In genomic region chr7:30453859-30454258, GRCh38 we compare ENCODE assay signal across 27 cellular contexts. TPM values are rescaled to one million over a fixed set of nuclear protein-coding genes. Genes with fewer than 3 reads are reported as not detected.
DNase-seq lines count a peak whose midpoint lies in the region; ATAC-seq and TF ChIP-seq lines count a peak whose summit lies in the region.
"Had no signal": no experiment of that assay in that cellular context is flagged by ENCODE, and none has a peak within 500 bp of the region (broad histone marks: within the 10 kb centered on the region; RNA-seq: fewer than 3 reads in every experiment).

No MANE protein-coding gene starts in this region.

- no peak overlapping the region for H3K4me2 ChIP-seq in neuronal stem cell (ENCODE audit: insufficient read depth, low read length, poor library complexity, severe bottlenecking)

- no peak overlapping the region for H4K91ac ChIP-seq in neuronal stem cell (ENCODE audit: low read depth, low read length, poor library complexity)

- H2BK5ac ChIP-seq in neuronal stem cell (ENCODE audit: low read length): no peak overlapping the region

- peaks cover 14% of the 10 kb centered on the region for H3K4me1 Mint-ChIP-seq in chondrocyte (ENCODE audit: low read depth)
- H3K4me1 Mint-ChIP-seq: activated naive CD8-positive, alpha-beta T cell treated with anti-CD3 and anti-CD28 coated beads, Interleukin-2, amount 50 U/mL, for 24 hours; naive thymus-derived CD8-positive, alpha-beta T cell had no signal

- no peaks in the 10 kb centered on the region for H3K9me3 ChIP-seq in skeletal muscle tissue (ENCODE audit: control insufficient read depth in 3 of 3, low read length in 3 of 3)
- no peaks in the 10 kb centered on the region for H3K9me3 ChIP-seq in neuronal stem cell (replicated peaks in 1 of 2; ENCODE audit: control insufficient read depth in 2 of 2, insufficient read depth in 1 of 2, low read depth in 1 of 2, low read length in 2 of 2)
- H3K9me3 ChIP-seq: Caco-2, SJCRH30 had no signal

- intact Hi-C loops in left cardiac atrium (cut with DNase I): no loop called here

- TF ChIP-seq CTCF in choroid plexus epithelial cell (conservative IDR thresholded peaks at IDR 0.05; ENCODE audit: low read depth, low read length) (peak; percentile 9), chondrocyte (IDR thresholded peaks at IDR 0.05) (no peak)

- ATAC-seq in left cardiac atrium: peak; percentile 9 to 25
- ATAC-seq in HG03520 (IDR thresholded peaks at IDR 0.05; ENCODE audit: unreplicated experiment): no peak
- ATAC-seq: activated naive CD8-positive, alpha-beta T cell treated with anti-CD3 and anti-CD28 coated beads, Interleukin-2, amount 50 U/mL, for 24 hours; naive thymus-derived CD8-positive, alpha-beta T cell had no signal

- peak; percentile 65 for DNase-seq in DMS 273 (lab: John Stamatoyannopoulos, UW; ENCODE audit: unreplicated experiment)
- no peak for DNase-seq in DMS 273 treated with DMSO at 0.1 percent for 48 hours (lab: John Stamatoyannopoulos, UW)
- DNase-seq in choroid plexus epithelial cell (ENCODE audit: low read depth): peak; percentile 49
- DNase-seq in left cardiac atrium: no peak
- no peak for DNase-seq in chondrocyte (ENCODE audit: low spot score)
- no peak for DNase-seq in neuronal stem cell (ENCODE audit: low spot score)
- DNase-seq: activated CD4-positive, alpha-beta T cell treated with anti-CD3 and anti-CD28 coated beads for 48 hours; activated naive CD8-positive, alpha-beta T cell treated with anti-CD3 and anti-CD28 coated beads, Interleukin-2, amount 50 U/mL, for 24 hours; Caco-2; EL; IMR-90; kidney glomerular epithelial cell; mesendoderm; naive thymus-derived CD8-positive, alpha-beta T cell; NCI-H1436 treated with DMSO at 0.1 percent for 48 hours; NCI-H82; SJCRH30; stimulated activated naive CD4-positive, alpha-beta T cell treated with Interleukin-2 at 50 U/mL for 16 hours; trophoblast cell had no signal

- no peaks in the 10 kb centered on the region for H3K27me3 ChIP-seq in skeletal muscle tissue (ENCODE audit: control insufficient read depth in 3 of 3, insufficient read depth in 3 of 3, low read length in 3 of 3)
- no peaks in the 10 kb centered on the region for H3K27me3 ChIP-seq in neuronal stem cell (ENCODE audit: control insufficient read depth in 3 of 3, insufficient read depth in 3 of 3, low read depth in 1 of 3, low read length in 3 of 3)
- H3K27me3 ChIP-seq: SJCRH30 had no signal

- WGBS in neuronal stem cell (ENCODE audit: extremely low coverage in 2 of 2, insufficient read length in 2 of 2, insufficient replicate concordance in 1 of 2), 2 donors: no CpG with 5 or more reads among the region's 3 CpGs

- H3K4me3 ChIP-seq in choroid plexus epithelial cell (ENCODE audit: low read depth, low read length) (no peak overlapping the region), skeletal muscle tissue (ENCODE audit: low read length in 3 of 3) (no peak overlapping the region), neuronal stem cell (ENCODE audit: low read length in 2 of 2) (no peak overlapping the region)
- H3K4me3 ChIP-seq: SJCRH30, skin epidermis had no signal

- H3K9me3 Mint-ChIP-seq in chondrocyte (ENCODE audit: low read depth): no peaks in the 10 kb centered on the region
- H3K9me3 Mint-ChIP-seq: activated naive CD8-positive, alpha-beta T cell treated with anti-CD3 and anti-CD28 coated beads, Interleukin-2, amount 50 U/mL, for 24 hours; activated T-helper 2 cell treated with anti-CD3 and anti-CD28 coated beads, Interferon-gamma antibody, Interleukin-2, Interleukin-4, amounts not matched to agents 10 μg/mL and 5 μg/mL and 100 μg/mL, durations not matched to agents 14 hours and 24 hours and 36 hours; naive thymus-derived CD8-positive, alpha-beta T cell; T-helper 1 cell treated with Interleukin-12 subunit alpha and Interleukin-12 subunit beta and Interleukin-4 antibody, amounts not matched to agents 30 μg/mL and 1 μg/mL, for 36 hours had no signal

- peaks cover 42 to 67% (median 46%) of the 10 kb centered on the region in 3 donors for H3K36me3 ChIP-seq in skeletal muscle tissue (ENCODE audit: control insufficient read depth in 3 of 3, insufficient read depth in 3 of 3, low read length in 3 of 3)
- peaks cover 5 to 41% of the 10 kb centered on the region in 2 donors for H3K36me3 ChIP-seq in neuronal stem cell (replicated peaks in 1 of 2; ENCODE audit: control insufficient read depth in 2 of 2, insufficient read depth in 2 of 2, low read length in 2 of 2)

- H3K27ac ChIP-seq in skeletal muscle tissue (ENCODE audit: low read depth, low read length) (peak overlapping the region; percentile 10), neuronal stem cell (replicated peaks; ENCODE audit: low read length) (no peak overlapping the region)
- H3K27ac ChIP-seq: 22Rv1, parathyroid adenoma, SJCRH30, skin epidermis had no signal

- H4K8ac ChIP-seq in neuronal stem cell (ENCODE audit: low read depth, low read length): no peak overlapping the region

- H2AK5ac ChIP-seq in neuronal stem cell (ENCODE audit: low read depth, low read length): no peak overlapping the region

- no peak overlapping the region for H3K4me3 Mint-ChIP-seq in chondrocyte (ENCODE audit: unreplicated experiment)
- H3K4me3 Mint-ChIP-seq: activated naive CD8-positive, alpha-beta T cell treated with anti-CD3 and anti-CD28 coated beads, Interleukin-2, amount 50 U/mL, for 24 hours; brain; naive thymus-derived CD8-positive, alpha-beta T cell; T-helper 1 cell treated with Interleukin-12 subunit alpha and Interleukin-12 subunit beta and Interleukin-4 antibody, amounts not matched to agents 30 μg/mL and 1 μg/mL, for 36 hours had no signal

- H3K79me1 ChIP-seq in neuronal stem cell (ENCODE audit: low read depth, low read length): no peaks in the 10 kb centered on the region

- H3K18ac ChIP-seq in neuronal stem cell (ENCODE audit: low read length): no peak overlapping the region

- H3K4me1 ChIP-seq in skeletal muscle tissue (ENCODE audit: control insufficient read depth in 3 of 3, insufficient read depth in 3 of 3, low read length in 3 of 3): peaks cover 9 to 10% (median 9%) of the 10 kb centered on the region in 3 donors
- H3K4me1 ChIP-seq in neuronal stem cell (ENCODE audit: control insufficient read depth in 2 of 2, insufficient read depth in 1 of 2, low read depth in 1 of 2, low read length in 2 of 2): no peaks in the 10 kb centered on the region
- H3K4me1 ChIP-seq: parathyroid adenoma, SJCRH30 had no signal

- no peaks in the 10 kb centered on the region for H3K27me3 Mint-ChIP-seq in chondrocyte (ENCODE audit: low read depth)
- H3K27me3 Mint-ChIP-seq: activated naive CD8-positive, alpha-beta T cell treated with anti-CD3 and anti-CD28 coated beads, Interleukin-2, amount 50 U/mL, for 24 hours; brain; naive thymus-derived CD8-positive, alpha-beta T cell had no signal

- no peak overlapping the region for H2BK12ac ChIP-seq in neuronal stem cell (ENCODE audit: low read length)

- no peak overlapping the region for H2BK120ac ChIP-seq in neuronal stem cell (ENCODE audit: low read depth, low read length)

- H3K9ac ChIP-seq in skeletal muscle tissue (ENCODE audit: low read depth in 1 of 3, low read length in 3 of 3): no peak overlapping the region
- no peak overlapping the region for H3K9ac ChIP-seq in neuronal stem cell (ENCODE audit: low read depth, low read length, poor library complexity)
- H3K9ac ChIP-seq: parathyroid adenoma had no signal

- no peak overlapping the region for H3K27ac Mint-ChIP-seq in chondrocyte (ENCODE audit: unreplicated experiment)
- H3K27ac Mint-ChIP-seq: activated naive CD8-positive, alpha-beta T cell treated with anti-CD3 and anti-CD28 coated beads, Interleukin-2, amount 50 U/mL, for 24 hours; activated T-helper 2 cell treated with anti-CD3 and anti-CD28 coated beads, Interferon-gamma antibody, Interleukin-2, Interleukin-4, amounts not matched to agents 10 μg/mL and 5 μg/mL and 100 μg/mL, durations not matched to agents 14 hours and 24 hours and 36 hours; T-helper 1 cell treated with Interleukin-12 subunit alpha and Interleukin-12 subunit beta and Interleukin-4 antibody, amounts not matched to agents 30 μg/mL and 1 μg/mL, for 36 hours had no signal

- no peak overlapping the region for H3K4ac ChIP-seq in neuronal stem cell (ENCODE audit: low read length)

- no peak overlapping the region for H3K23ac ChIP-seq in neuronal stem cell (ENCODE audit: low read depth, low read length, poor library complexity)

- peaks cover 21% of the 10 kb centered on the region for H3K36me3 Mint-ChIP-seq in chondrocyte (ENCODE audit: low read depth)

- no peak overlapping the region for H2AFZ ChIP-seq in neuronal stem cell (ENCODE audit: low read length)
- H2AFZ ChIP-seq: parathyroid adenoma had no signal

- no peak overlapping the region for H3K14ac ChIP-seq in neuronal stem cell (ENCODE audit: low read length)

- no peak overlapping the region for H2BK15ac ChIP-seq in neuronal stem cell (ENCODE audit: low read length)

RNA-seq across cellular contexts. Expression of gene NOD1, which starts 24.7 kb away (rescaled TPM):
- total RNA-seq in left cardiac atrium (10 to 100 TPM; 10.6 to 18.1 TPM), skeletal muscle tissue (13.0 TPM), chondrocyte (6.0 to 8.2 TPM (median 6.6 TPM) in 3 replicates)
- polyA plus RNA-seq in neuronal stem cell (2013, experiment 1 of 2): 6.4 TPM
- 6.4 TPM for polyA plus RNA-seq in neuronal stem cell (2013, experiment 2 of 2)

RNA-seq across cellular contexts. Expression of gene GGCT, which starts 50.8 kb away (rescaled TPM):
- 10 to 100 TPM; 22.0 to 31.7 TPM for total RNA-seq in left cardiac atrium
- 12.5 TPM for total RNA-seq in skeletal muscle tissue
- 24.4 to 31.5 TPM (median 25.6 TPM) in 3 replicates for total RNA-seq in chondrocyte
- 84.3 TPM for polyA plus RNA-seq in neuronal stem cell (2013, experiment 1 of 2)
- polyA plus RNA-seq in neuronal stem cell (2013, experiment 2 of 2): 85.9 TPM

Comparison
In these comparisons a context has a peak if more than half of its experiments do, and no peak if none do; other contexts are left out.
1. DNase-seq: peak in DMS 273 (single experiment) and choroid plexus epithelial cell (single experiment); none in DMS 273 treated with DMSO at 0.1 percent for 48 hours (single experiment), left cardiac atrium (single experiment), chondrocyte (single experiment) and neuronal stem cell (single experiment).